8 cellular contexts compared by ENCODE assay signal in the genomic region with DNA sequence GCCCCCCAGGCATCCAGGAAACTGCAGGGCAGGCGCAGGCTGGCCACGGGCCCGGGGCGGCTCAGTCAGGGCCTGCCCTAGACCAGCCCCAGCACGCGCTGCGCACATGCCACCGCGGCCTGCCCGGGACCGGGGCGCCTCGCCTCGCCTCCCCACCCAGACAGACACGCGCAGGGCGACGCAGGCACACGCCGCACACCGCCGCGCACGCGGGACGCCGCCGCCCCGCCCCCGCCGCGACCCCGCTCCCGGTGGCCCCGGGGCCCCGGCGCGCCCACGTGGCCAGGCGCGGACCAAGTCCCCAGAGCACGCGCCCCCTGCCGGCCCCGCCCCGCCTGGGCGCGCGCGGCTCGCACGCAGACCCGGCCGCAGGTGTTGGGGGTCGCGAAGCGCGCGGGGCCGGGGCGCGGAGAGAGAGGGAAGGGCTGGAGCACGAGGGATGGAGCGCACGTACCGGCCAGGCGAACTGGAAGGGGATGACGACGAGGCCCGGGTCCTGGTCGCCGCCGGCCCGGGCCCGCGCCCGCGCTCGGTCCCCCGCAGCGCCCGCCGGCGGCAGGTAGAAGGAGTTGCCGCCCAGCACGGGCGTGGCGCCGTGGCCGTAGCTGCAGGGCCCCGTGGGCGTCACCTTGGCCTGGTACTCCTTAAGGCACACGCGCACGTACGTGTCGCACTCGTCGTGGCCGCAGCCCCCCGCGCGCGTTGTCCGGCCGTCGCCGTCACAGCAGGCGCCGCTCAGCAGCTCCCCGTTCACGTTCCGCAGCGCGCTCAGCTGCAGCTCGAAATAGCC. TPM values are rescaled to one million over a fixed set of nuclear protein-coding genes. Genes with fewer than 3 reads are reported as not detected.
DNase-seq lines count a peak whose midpoint lies in the region; ATAC-seq, FAIRE-seq and TF ChIP-seq lines count a peak whose summit lies in the region.

No MANE protein-coding gene starts in this region.

- peak overlapping the region in 5 of 7 donors; percentile 18 to 69 (median 50) for H3K4me3 Mint-ChIP-seq in CD8-positive, alpha-beta memory T cell
- no peak overlapping the region for H3K4me3 Mint-ChIP-seq in activated T-helper 17 cell treated with anti-CD3 and anti-CD28 coated beads, Interleukin-2, amount 50 U/mL, for 72 hours
- no peak overlapping the region for H3K4me3 Mint-ChIP-seq in activated T-helper 1 cell treated with anti-CD3 and anti-CD28 coated beads, Interleukin-12 subunit alpha, Interleukin-12 subunit beta, Interleukin-2, Interleukin-4 antibody, amounts not matched to agents 30 ng/mL and 10 ng/mL and 1 ng/mL, durations not matched to agents 14 hours and 24 hours and 36 hours

- CTCF ChIA-PET in CD8-positive, alpha-beta memory T cell (lab: Charles Lee), result no interaction called here

- peaks cover 15% of the 10 kb centered on the region for H3K27me3 ChIP-seq in CD8-positive, alpha-beta memory T cell (ENCODE audit: insufficient read depth, low read length, poor library complexity, severe bottlenecking)
- no peaks in the 10 kb centered on the region for H3K27me3 ChIP-seq in bronchial epithelial cell (ENCODE audit: control insufficient read depth, insufficient read depth, low read length)

- peaks cover 0 to 22% (median 8%) of the 10 kb centered on the region in 3 donors for H3K4me1 Mint-ChIP-seq in CD8-positive, alpha-beta memory T cell
- peaks cover 7% of the 10 kb centered on the region for H3K4me1 Mint-ChIP-seq in activated T-helper 17 cell treated with anti-CD3 and anti-CD28 coated beads, Interleukin-2, amount 50 U/mL, for 72 hours
- peaks cover 6% of the 10 kb centered on the region for H3K4me1 Mint-ChIP-seq in activated T-helper 1 cell treated with anti-CD3 and anti-CD28 coated beads, Interleukin-12 subunit alpha, Interleukin-12 subunit beta, Interleukin-2, Interleukin-4 antibody, amounts not matched to agents 30 ng/mL and 10 ng/mL and 1 ng/mL, durations not matched to agents 14 hours and 24 hours and 36 hours (ENCODE audit: low read depth)

- no peaks in the 10 kb centered on the region for H3K36me3 ChIP-seq in CD8-positive, alpha-beta memory T cell (ENCODE audit: insufficient read depth, low read length)
- peaks cover 6% of the 10 kb centered on the region for H3K36me3 ChIP-seq in bronchial epithelial cell (ENCODE audit: control insufficient read depth, insufficient read depth, low read length)
- H3K36me3 ChIP-seq in mucosa of descending colon (ENCODE audit: low read depth), result no peaks in the 10 kb centered on the region

- intact Hi-C loops in mucosa of descending colon (cut with DNase I, micrococcal nuclease), result loop anchor here in 1 of 2 donors (10.0 kb wide), 1 partner anchor 73 kb away; no protein-coding TSS in a partner anchor
- intact Hi-C loops in activated T-helper 1 cell treated with anti-CD3 and anti-CD28 coated beads, Interleukin-12 subunit alpha, Interleukin-12 subunit beta, Interleukin-2, Interleukin-4 antibody, amounts not matched to agents 30 ng/mL and 10 ng/mL and 1 ng/mL, durations not matched to agents 14 hours and 24 hours and 36 hours (cut with micrococcal nuclease), result loop anchor here (5.0 kb wide), 1 partner anchor 75 kb away; no protein-coding TSS in a partner anchor

- H3K4me1 ChIP-seq in CD8-positive, alpha-beta memory T cell (ENCODE audit: insufficient read depth, low read length), result peaks cover 16% of the 10 kb centered on the region
- H3K4me1 ChIP-seq in mucosa of descending colon (ENCODE audit: low read depth), result peaks cover 5% of the 10 kb centered on the region

- H3K36me3 Mint-ChIP-seq in CD8-positive, alpha-beta memory T cell, result no peaks in the 10 kb centered on the region
- no peaks in the 10 kb centered on the region for H3K36me3 Mint-ChIP-seq in activated T-helper 17 cell treated with anti-CD3 and anti-CD28 coated beads, Interleukin-2, amount 50 U/mL, for 72 hours (ENCODE audit: low read depth)
- no peaks in the 10 kb centered on the region for H3K36me3 Mint-ChIP-seq in activated T-helper 1 cell treated with anti-CD3 and anti-CD28 coated beads, Interleukin-12 subunit alpha, Interleukin-12 subunit beta, Interleukin-2, Interleukin-4 antibody, amounts not matched to agents 30 ng/mL and 10 ng/mL and 1 ng/mL, durations not matched to agents 14 hours and 24 hours and 36 hours (ENCODE audit: low read depth)

- H3K9me3 Mint-ChIP-seq in CD8-positive, alpha-beta memory T cell, result no peaks in the 10 kb centered on the region
- H3K9me3 Mint-ChIP-seq in activated T-helper 17 cell treated with anti-CD3 and anti-CD28 coated beads, Interleukin-2, amount 50 U/mL, for 72 hours, result no peaks in the 10 kb centered on the region
- no peaks in the 10 kb centered on the region for H3K9me3 Mint-ChIP-seq in activated T-helper 1 cell treated with anti-CD3 and anti-CD28 coated beads, Interleukin-12 subunit alpha, Interleukin-12 subunit beta, Interleukin-2, Interleukin-4 antibody, amounts not matched to agents 30 ng/mL and 10 ng/mL and 1 ng/mL, durations not matched to agents 14 hours and 24 hours and 36 hours

- no peak for FAIRE-seq in bronchial epithelial cell (lab: Jason Lieb, UNC)

- TF ChIP-seq CTCF in bronchial epithelial cell (IDR thresholded peaks at IDR 0.05; ENCODE audit: insufficient read depth, low read length, severe bottlenecking), result peak; percentile 25
- TF ChIP-seq CTCF in mucosa of descending colon (IDR thresholded peaks at IDR 0.05), result no peak

- H3K4me3 ChIP-seq in CD8-positive, alpha-beta memory T cell (ENCODE audit: low read length), result no peak overlapping the region
- H3K4me3 ChIP-seq in bronchial epithelial cell (ENCODE audit: low read depth, low read length) (peak overlapping the region; percentile 50), mucosa of descending colon (no peak overlapping the region)

- peak; percentile 29 for ATAC-seq in mucosa of descending colon
- no peak for ATAC-seq in GM21423 (IDR thresholded peaks at IDR 0.05; ENCODE audit: unreplicated experiment)
- ATAC-seq in activated T-helper 17 cell treated with anti-CD3 and anti-CD28 coated beads, Interleukin-2, amount 50 U/mL, for 72 hours (replicated peaks), result no peak

- H3K27me3 Mint-ChIP-seq in CD8-positive, alpha-beta memory T cell, result peaks cover 13 to 31% of the 10 kb centered on the region in 2 donors
- H3K27me3 Mint-ChIP-seq in activated T-helper 17 cell treated with anti-CD3 and anti-CD28 coated beads, Interleukin-2, amount 50 U/mL, for 72 hours, result peaks cover 15% of the 10 kb centered on the region
- peaks cover 21% of the 10 kb centered on the region for H3K27me3 Mint-ChIP-seq in activated T-helper 1 cell treated with anti-CD3 and anti-CD28 coated beads, Interleukin-12 subunit alpha, Interleukin-12 subunit beta, Interleukin-2, Interleukin-4 antibody, amounts not matched to agents 30 ng/mL and 10 ng/mL and 1 ng/mL, durations not matched to agents 14 hours and 24 hours and 36 hours (ENCODE audit: insufficient read depth)

- no peak overlapping the region for H3K27ac ChIP-seq in CD8-positive, alpha-beta memory T cell (ENCODE audit: low read depth, low read length)

- POLR2A ChIA-PET in CD8-positive, alpha-beta memory T cell (lab: Charles Lee), result no interaction called here

- no peaks in the 10 kb centered on the region for H3K9me3 ChIP-seq in CD8-positive, alpha-beta memory T cell (ENCODE audit: low read length)
- no peaks in the 10 kb centered on the region for H3K9me3 ChIP-seq in mucosa of descending colon

- no peak for DNase-seq in CD8-positive, alpha-beta memory T cell
- peak; percentile 75 for DNase-seq in HuH-7.5 (ENCODE audit: low spot score)
- peak; percentile 51 for DNase-seq in bronchial epithelial cell (ENCODE audit: low read depth)
- DNase-seq in mucosa of descending colon, result peak in 1 of 3 donors; percentile 56
- DNase-seq in activated T-helper 1 cell treated with anti-CD3 and anti-CD28 coated beads, Interleukin-12 subunit alpha, Interleukin-12 subunit beta, Interleukin-2, Interleukin-4 antibody, amounts not matched to agents 30 ng/mL and 10 ng/mL and 1 ng/mL, durations not matched to agents 14 hours and 24 hours and 36 hours (ENCODE audit: low spot score), result no peak
- DNase-seq in dedifferentiated amniotic fluid mesenchymal stem cell (ENCODE audit: extremely low spot score), result no peak

- H3K27ac Mint-ChIP-seq in CD8-positive, alpha-beta memory T cell, result no peak overlapping the region
- no peak overlapping the region for H3K27ac Mint-ChIP-seq in activated T-helper 17 cell treated with anti-CD3 and anti-CD28 coated beads, Interleukin-2, amount 50 U/mL, for 72 hours
- no peak overlapping the region for H3K27ac Mint-ChIP-seq in activated T-helper 1 cell treated with anti-CD3 and anti-CD28 coated beads, Interleukin-12 subunit alpha, Interleukin-12 subunit beta, Interleukin-2, Interleukin-4 antibody, amounts not matched to agents 30 ng/mL and 10 ng/mL and 1 ng/mL, durations not matched to agents 14 hours and 24 hours and 36 hours

RNA-seq across cellular contexts. Expression of gene JAG2, which starts 1.1 kb away (rescaled TPM):
- 1 to 10 TPM in 1 of 2 experiments, under 1 TPM in 1; 0.37 to 1.2 TPM for total RNA-seq in CD8-positive, alpha-beta memory T cell
- 0.15 TPM for polyA plus RNA-seq in CD8-positive, alpha-beta memory T cell
- 31.6 and 45.3 TPM in 2 replicates for total RNA-seq in bronchial epithelial cell
- 1 to 10 TPM; 5.6 to 8.2 (median 5.7) TPM for total RNA-seq in mucosa of descending colon
- 1 to 10 TPM; 2.5 TPM for total RNA-seq in activated T-helper 17 cell treated with anti-CD3 and anti-CD28 coated beads, Interleukin-2, amount 50 U/mL, for 72 hours
- total RNA-seq in activated T-helper 1 cell treated with anti-CD3 and anti-CD28 coated beads, Interleukin-12 subunit alpha, Interleukin-12 subunit beta, Interleukin-2, Interleukin-4 antibody, amounts not matched to agents 30 ng/mL and 10 ng/mL and 1 ng/mL, durations not matched to agents 14 hours and 24 hours and 36 hours, result 6.5 and 7.4 TPM in 2 replicates

RNA-seq across cellular contexts. Expression of gene NUDT14, which starts 13.6 kb away (rescaled TPM):
- total RNA-seq in CD8-positive, alpha-beta memory T cell, result 1 to 10 TPM; 6.7 to 6.9 TPM
- 12.4 TPM for polyA plus RNA-seq in CD8-positive, alpha-beta memory T cell
- total RNA-seq in bronchial epithelial cell (31.9 and 45.4 TPM in 2 replicates), mucosa of descending colon (10 to 100 TPM; 26.9 to 46.7 (median 37.9) TPM)
- total RNA-seq in activated T-helper 17 cell treated with anti-CD3 and anti-CD28 coated beads, Interleukin-2, amount 50 U/mL, for 72 hours, result 10 to 100 TPM; 17.9 to 18.3 TPM
- 8.5 and 10.9 TPM in 2 replicates for total RNA-seq in activated T-helper 1 cell treated with anti-CD3 and anti-CD28 coated beads, Interleukin-12 subunit alpha, Interleukin-12 subunit beta, Interleukin-2, Interleukin-4 antibody, amounts not matched to agents 30 ng/mL and 10 ng/mL and 1 ng/mL, durations not matched to agents 14 hours and 24 hours and 36 hours

Comparison
In these comparisons a context has a peak if more than half of its experiments do, and no peak if none do; other contexts are left out.
1. DNase-seq: peak in HuH-7.5 (single experiment) and bronchial epithelial cell (single experiment); none in CD8-positive, alpha-beta memory T cell (0 of 5), activated T-helper 1 cell treated with anti-CD3 and anti-CD28 coated beads, Interleukin-12 subunit alpha, Interleukin-12 subunit beta, Interleukin-2, Interleukin-4 antibody, amounts not matched to agents 30 ng/mL and 10 ng/mL and 1 ng/mL, durations not matched to agents 14 hours and 24 hours and 36 hours (single experiment) and dedifferentiated amniotic fluid mesenchymal stem cell (single experiment).
2. H3K4me3 Mint-ChIP-seq: peak in CD8-positive, alpha-beta memory T cell (5 of 7); none in activated T-helper 17 cell treated with anti-CD3 and anti-CD28 coated beads, Interleukin-2, amount 50 U/mL, for 72 hours (single experiment) and activated T-helper 1 cell treated with anti-CD3 and anti-CD28 coated beads, Interleukin-12 subunit alpha, Interleukin-12 subunit beta, Interleukin-2, Interleukin-4 antibody, amounts not matched to agents 30 ng/mL and 10 ng/mL and 1 ng/mL, durations not matched to agents 14 hours and 24 hours and 36 hours (single experiment).